In the genomic region with DNA sequence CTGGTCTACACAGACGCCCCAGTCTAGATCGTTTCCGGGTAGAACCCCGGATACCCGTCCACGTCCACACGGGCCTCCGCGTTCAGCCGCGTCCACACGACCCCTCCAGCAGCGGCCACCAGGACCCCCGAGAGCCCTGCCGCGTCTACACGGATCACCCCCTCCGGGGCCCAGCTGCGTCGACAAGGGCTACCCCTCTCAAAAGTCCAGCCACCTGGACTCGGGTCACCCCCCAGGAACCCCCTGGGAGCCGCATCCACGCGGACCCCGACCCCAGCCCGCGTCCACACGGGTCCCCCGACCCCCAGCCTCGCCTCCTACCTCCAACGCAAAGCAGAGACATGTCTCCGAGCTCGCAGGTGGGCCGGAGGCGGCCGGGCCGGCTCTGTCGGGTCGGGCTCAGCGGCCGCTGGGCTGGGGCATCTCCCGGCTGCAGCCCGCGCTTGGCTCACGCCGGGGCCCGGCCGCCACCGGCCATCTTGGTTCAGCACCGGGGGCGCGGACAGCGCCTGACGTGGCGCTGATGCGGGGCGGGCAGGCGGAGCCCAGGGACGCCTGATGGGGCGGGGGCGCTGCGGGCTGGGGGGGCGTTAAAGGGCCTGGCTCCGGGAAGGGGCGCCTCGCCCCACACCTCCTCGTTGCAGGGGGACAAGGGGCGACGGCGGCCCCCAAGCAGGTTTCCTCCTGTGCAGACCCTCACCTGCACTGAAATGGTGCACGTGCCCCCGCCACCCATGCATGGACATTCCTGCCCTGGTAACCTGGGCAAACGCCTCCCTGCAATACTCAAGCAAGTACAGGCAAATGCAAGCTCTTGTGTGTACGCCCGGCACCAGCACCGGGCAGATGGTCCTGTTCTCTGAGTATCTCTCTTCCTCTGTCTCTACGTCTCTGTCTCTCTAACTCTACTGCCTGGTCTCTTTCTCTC, we compare ENCODE assay signal across 8 cellular contexts. TPM values are rescaled to one million over a fixed set of nuclear protein-coding genes. Genes with fewer than 3 reads are reported as not detected.
DNase-seq lines count a peak whose midpoint lies in the region; ATAC-seq and TF ChIP-seq lines count a peak whose summit lies in the region.

A gene (minus strand): TSS at position 498 of the 928 bp plus-strand sequence. CDS start 155 bp downstream, at position 343.

- H3K4me3 ChIP-seq in fibroblast of villous mesenchyme (ENCODE audit: low read depth, low read length): no peak within 1 kb of the TSS
- no peak within 1 kb of the TSS for H3K4me3 ChIP-seq in SJCRH30

- peak within 1 kb of the TSS; percentile 69 for H3K4me3 Mint-ChIP-seq in osteocyte (ENCODE audit: unreplicated experiment)

- peaks cover 3% of the 10 kb centered on the region; the same call in 1 of the 2 replicates for H3K27me3 ChIP-seq in SJCRH30

- peaks cover 12% of the 10 kb centered on the region for H3K27me3 Mint-ChIP-seq in osteocyte (ENCODE audit: unreplicated experiment)

- H3K4me1 Mint-ChIP-seq in osteocyte (ENCODE audit: unreplicated experiment): peaks cover 21% of the 10 kb centered on the region

- peak within 1 kb of the TSS; percentile 32 for H3K27ac Mint-ChIP-seq in osteocyte (ENCODE audit: unreplicated experiment)

- H3K9me3 ChIP-seq in SJCRH30 (replicated peaks): no peaks in the 10 kb centered on the region

- H3K9me3 Mint-ChIP-seq in osteocyte (ENCODE audit: unreplicated experiment): no peaks in the 10 kb centered on the region

- peak; percentile 72 for DNase-seq in DMS53 (lab: John Stamatoyannopoulos, UW)
- no peak for DNase-seq in DMS53 treated with DMSO at 0.1 percent for 48 hours (lab: John Stamatoyannopoulos, UW; ENCODE audit: unreplicated experiment)
- DNase-seq in NCI-H510A (lab: John Stamatoyannopoulos, UW): peak; percentile 59
- DNase-seq in activated T-helper 1 cell treated with Interleukin-2 at 50 U/mL for 16 hours (ENCODE audit: low read depth): peak; percentile 13
- peak; percentile 28 for DNase-seq in fibroblast of villous mesenchyme (ENCODE audit: low read depth)
- peak; percentile 90 for DNase-seq in osteocyte (ENCODE audit: extremely low spot score, unreplicated experiment)
- DNase-seq in SJCRH30: no peak

- no peaks in the 10 kb centered on the region for H3K4me1 ChIP-seq in SJCRH30

- TF ChIP-seq CTCF in fibroblast of villous mesenchyme (IDR thresholded peaks at IDR 0.05; ENCODE audit: insufficient read depth, low read depth, low read length) (no peak), osteocyte (IDR thresholded peaks at IDR 0.05) (no peak)

- H3K36me3 ChIP-seq in SJCRH30: no peaks in the 10 kb centered on the region

- no peak within 1 kb of the TSS for H3K27ac ChIP-seq in SJCRH30

- no peak for ATAC-seq in GM21786 (IDR thresholded peaks at IDR 0.05; ENCODE audit: unreplicated experiment)

- no peaks in the 10 kb centered on the region for H3K36me3 Mint-ChIP-seq in osteocyte (ENCODE audit: unreplicated experiment)

RNA-seq across cellular contexts. Expression of the gene that starts here (rescaled TPM):
- total RNA-seq in fibroblast of villous mesenchyme (under 0.01 and 0.64 TPM in 2 replicates), osteocyte (1.3 and 1.6 TPM in 2 replicates)
- total RNA-seq in SJCRH30 (2014; rRNA removed; shearing (Covaris generic)): 0.02 TPM in 1 of 2 replicates, not detected in the other

Comparison
In these comparisons a context has a peak if more than half of its experiments do, and no peak if none do; other contexts are left out.
1. DNase-seq: peak in DMS53 (single experiment), NCI-H510A (single experiment), activated T-helper 1 cell treated with Interleukin-2 at 50 U/mL for 16 hours (single experiment) and osteocyte (single experiment); none in DMS53 treated with DMSO at 0.1 percent for 48 hours (single experiment) and SJCRH30 (0 of 2).
2. Peak in DNase-seq in fibroblast of villous mesenchyme; RNA of the gene not detected or under 1 TPM.